ENCODE assay signal across 1 cellular context in the genomic region with DNA sequence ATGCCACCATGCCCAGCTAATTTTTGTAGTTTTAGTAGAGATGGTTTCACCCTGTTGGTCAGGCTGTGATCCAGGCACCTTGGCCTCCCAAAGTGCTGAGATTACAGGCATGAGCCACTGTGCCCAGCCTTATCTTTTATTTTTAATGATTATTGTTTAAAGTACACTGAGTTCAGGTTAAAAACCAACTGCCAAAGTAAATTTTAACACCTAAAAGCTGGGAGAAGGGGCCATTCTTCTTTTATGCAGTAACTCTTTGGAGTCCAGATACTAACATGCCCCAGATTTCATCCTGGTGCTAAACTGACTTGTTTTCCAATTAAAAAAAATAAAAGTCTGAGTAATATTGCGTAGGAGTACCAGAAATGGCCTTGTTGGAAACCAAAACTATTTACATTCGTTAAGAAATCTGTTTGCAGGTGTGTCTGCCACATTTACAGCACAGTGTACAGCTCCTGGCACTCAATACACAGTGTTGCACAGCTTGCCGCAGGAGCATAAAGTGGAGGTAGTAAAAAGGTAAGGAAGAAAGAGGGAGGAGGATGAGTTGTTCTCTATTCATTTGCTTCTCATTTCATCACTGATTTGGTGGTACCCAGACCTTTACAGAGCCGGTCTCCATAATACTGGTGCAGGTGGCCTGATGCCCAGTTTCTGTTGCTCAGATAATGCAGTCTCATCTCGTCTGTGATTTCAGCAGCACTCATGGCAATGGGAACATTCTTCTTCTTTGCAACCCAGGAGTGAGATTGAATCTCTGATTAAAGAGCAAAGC.
TF ChIP-seq lines count a peak whose summit lies in the region.

No MANE protein-coding gene starts in this region.

TF ChIP-seq in HepG2, 621 proteins besides CTCF, POLR2A, EP300 and RAD21 (continued from another document):
- TF ChIP-seq, protein P1, sequence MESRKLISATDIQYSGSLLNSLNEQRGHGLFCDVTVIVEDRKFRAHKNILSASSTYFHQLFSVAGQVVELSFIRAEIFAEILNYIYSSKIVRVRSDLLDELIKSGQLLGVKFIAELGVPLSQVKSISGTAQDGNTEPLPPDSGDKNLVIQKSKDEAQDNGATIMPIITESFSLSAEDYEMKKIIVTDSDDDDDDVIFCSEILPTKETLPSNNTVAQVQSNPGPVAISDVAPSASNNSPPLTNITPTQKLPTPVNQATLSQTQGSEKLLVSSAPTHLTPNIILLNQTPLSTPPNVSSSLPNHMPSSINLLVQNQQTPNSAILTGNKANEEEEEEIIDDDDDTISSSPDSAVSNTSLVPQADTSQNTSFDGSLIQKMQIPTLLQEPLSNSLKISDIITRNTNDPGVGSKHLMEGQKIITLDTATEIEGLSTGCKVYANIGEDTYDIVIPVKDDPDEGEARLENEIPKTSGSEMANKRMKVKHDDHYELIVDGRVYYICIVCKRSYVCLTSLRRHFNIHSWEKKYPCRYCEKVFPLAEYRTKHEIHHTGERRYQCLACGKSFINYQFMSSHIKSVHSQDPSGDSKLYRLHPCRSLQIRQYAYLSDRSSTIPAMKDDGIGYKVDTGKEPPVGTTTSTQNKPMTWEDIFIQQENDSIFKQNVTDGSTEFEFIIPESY (CRISPR knock-in tag; IDR thresholded peaks at IDR 0.05), result no peak
- TF ChIP-seq, protein P2, sequence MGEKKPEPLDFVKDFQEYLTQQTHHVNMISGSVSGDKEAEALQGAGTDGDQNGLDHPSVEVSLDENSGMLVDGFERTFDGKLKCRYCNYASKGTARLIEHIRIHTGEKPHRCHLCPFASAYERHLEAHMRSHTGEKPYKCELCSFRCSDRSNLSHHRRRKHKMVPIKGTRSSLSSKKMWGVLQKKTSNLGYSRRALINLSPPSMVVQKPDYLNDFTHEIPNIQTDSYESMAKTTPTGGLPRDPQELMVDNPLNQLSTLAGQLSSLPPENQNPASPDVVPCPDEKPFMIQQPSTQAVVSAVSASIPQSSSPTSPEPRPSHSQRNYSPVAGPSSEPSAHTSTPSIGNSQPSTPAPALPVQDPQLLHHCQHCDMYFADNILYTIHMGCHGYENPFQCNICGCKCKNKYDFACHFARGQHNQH (CRISPR knock-in tag; IDR thresholded peaks at IDR 0.05), result no peak
- TF ChIP-seq PAF1 (CRISPR knock-in tag; IDR thresholded peaks at IDR 0.05), result no peak
- no peak for TF ChIP-seq ZNF652 (CRISPR knock-in tag; IDR thresholded peaks at IDR 0.05; ENCODE audit: borderline replicate concordance, low read depth)
